1 cellular context compared by ENCODE assay signal in the genomic region with DNA sequence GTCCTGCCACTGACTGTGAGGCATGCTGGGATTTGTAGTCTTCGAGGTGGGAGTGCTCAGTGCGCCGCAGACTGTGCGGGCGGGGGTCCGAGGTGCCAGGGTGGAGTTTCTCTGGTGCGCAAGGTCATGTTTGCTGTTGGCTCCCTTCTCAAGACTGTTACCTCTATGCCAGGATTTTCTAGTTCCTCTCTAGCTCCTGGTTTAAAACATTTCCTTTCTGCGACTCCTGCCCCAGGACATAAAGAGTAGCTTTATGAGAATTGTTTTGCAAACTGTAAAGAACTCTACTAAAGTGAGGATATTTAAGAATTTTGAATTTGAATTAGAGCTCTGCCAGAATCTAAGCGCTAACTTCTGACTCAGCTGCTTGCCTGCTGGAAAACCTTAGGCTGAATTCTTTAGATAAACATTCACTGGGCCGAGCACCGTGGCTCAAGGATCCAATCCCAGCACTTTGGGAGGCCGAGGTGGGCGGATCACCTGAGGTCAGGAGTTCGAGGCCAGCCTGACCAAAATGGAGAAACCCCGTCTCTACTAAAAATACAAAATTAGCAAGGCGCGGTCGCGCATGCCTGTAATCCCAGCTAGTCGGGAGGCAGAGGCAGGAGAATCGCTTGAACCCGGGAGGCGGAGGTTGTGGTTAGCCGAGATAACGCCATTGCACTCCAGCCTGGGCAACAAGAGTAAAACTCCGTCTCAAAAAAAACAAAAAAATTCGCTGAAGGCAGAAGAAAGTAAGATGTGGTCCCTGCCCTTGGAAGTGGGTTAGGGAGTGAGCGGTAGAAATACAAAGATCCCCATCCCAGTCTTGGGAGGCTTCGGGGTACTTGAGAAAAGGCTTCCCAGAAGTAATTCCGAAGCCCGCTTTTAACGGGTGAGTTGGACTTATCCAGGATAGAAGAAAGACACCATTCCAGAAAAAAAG.
TF ChIP-seq lines count a peak whose summit lies in the region.

No MANE protein-coding gene starts in this region.

TF ChIP-seq in GM12878, 131 proteins besides CTCF, POLR2A, EP300 and RAD21 (continued from another document):
- TF ChIP-seq, protein P1, sequence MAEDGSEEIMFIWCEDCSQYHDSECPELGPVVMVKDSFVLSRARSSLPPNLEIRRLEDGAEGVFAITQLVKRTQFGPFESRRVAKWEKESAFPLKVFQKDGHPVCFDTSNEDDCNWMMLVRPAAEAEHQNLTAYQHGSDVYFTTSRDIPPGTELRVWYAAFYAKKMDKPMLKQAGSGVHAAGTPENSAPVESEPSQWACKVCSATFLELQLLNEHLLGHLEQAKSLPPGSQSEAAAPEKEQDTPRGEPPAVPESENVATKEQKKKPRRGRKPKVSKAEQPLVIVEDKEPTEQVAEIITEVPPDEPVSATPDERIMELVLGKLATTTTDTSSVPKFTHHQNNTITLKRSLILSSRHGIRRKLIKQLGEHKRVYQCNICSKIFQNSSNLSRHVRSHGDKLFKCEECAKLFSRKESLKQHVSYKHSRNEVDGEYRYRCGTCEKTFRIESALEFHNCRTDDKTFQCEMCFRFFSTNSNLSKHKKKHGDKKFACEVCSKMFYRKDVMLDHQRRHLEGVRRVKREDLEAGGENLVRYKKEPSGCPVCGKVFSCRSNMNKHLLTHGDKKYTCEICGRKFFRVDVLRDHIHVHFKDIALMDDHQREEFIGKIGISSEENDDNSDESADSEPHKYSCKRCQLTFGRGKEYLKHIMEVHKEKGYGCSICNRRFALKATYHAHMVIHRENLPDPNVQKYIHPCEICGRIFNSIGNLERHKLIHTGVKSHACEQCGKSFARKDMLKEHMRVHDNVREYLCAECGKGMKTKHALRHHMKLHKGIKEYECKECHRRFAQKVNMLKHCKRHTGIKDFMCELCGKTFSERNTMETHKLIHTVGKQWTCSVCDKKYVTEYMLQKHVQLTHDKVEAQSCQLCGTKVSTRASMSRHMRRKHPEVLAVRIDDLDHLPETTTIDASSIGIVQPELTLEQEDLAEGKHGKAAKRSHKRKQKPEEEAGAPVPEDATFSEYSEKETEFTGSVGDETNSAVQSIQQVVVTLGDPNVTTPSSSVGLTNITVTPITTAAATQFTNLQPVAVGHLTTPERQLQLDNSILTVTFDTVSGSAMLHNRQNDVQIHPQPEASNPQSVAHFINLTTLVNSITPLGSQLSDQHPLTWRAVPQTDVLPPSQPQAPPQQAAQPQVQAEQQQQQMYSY (CRISPR knock-in tag; IDR thresholded peaks at IDR 0.05) = no peak
- TF ChIP-seq IKZF2 (IDR thresholded peaks at IDR 0.05) (peak in 1 of 2 experiments; percentile 8; a peak in 1 of 4 replicates), NR2C1 (IDR thresholded peaks at IDR 0.05) (peak; percentile 77; the same call in 1 of the 2 replicates), SRF (IDR thresholded peaks at IDR 0.05; ENCODE audit: low read depth in 2 of 2, low read length in 2 of 2) (0 out of 4 replicates have a peak, but pooled peaks of 1 of the 2 experiments have one; percentile 30), NRF1 (conservative IDR thresholded peaks at IDR 0.05; ENCODE audit: low read depth, low read length) (0 out of 2 replicates have a peak, but pooled peaks have one; percentile 7), KDM1A (IDR thresholded peaks at IDR 0.05; ENCODE audit: borderline replicate concordance) (no peak), CHD1 (IDR thresholded peaks at IDR 0.05; ENCODE audit: low read depth, low read length) (no peak), EGR1 (IDR thresholded peaks at IDR 0.05; ENCODE audit: borderline replicate concordance in 1 of 2, low read depth in 2 of 2, low read length in 2 of 2) (0 out of 3 replicates have a peak, but pooled peaks of 1 of the 2 experiments have one; percentile 7), TBL1XR1 (IDR thresholded peaks at IDR 0.05; ENCODE audit: low read depth, low read length) (peak; percentile 22; the same call in 1 of the 2 replicates), BMI1 (IDR thresholded peaks at IDR 0.05; ENCODE audit: borderline replicate concordance) (no peak), SREBF1 (IDR thresholded peaks at IDR 0.05; ENCODE audit: low read length) (peak; percentile 91; the same call in 1 of the 2 replicates), GABPA (IDR thresholded peaks at IDR 0.05; ENCODE audit: low read depth) (no peak; the same call in 1 of the 2 replicates), NR2F1 (conservative IDR thresholded peaks at IDR 0.05) (0 out of 2 replicates have a peak, but pooled peaks have one; percentile 6), ZNF24 (IDR thresholded peaks at IDR 0.05) (0 out of 2 replicates have a peak, but pooled peaks have one; percentile 23), HCFC1 (IDR thresholded peaks at IDR 0.05; ENCODE audit: low read length) (peak; percentile 100), RUNX3 (IDR thresholded peaks at IDR 0.05; ENCODE audit: low read length) (no peak; the same call in 1 of the 2 replicates), SUZ12 (IDR thresholded peaks at IDR 0.05; ENCODE audit: unreplicated experiment) (peak; percentile 66), YY1 (IDR thresholded peaks at IDR 0.05; ENCODE audit: low read depth, low read length) (peak; percentile 87), CHD2 (IDR thresholded peaks at IDR 0.05; ENCODE audit: borderline replicate concordance, low read depth, low read length) (peak; percentile 76), IRF4 (IDR thresholded peaks at IDR 0.05; ENCODE audit: low read depth, low read length) (no peak; the same call in 1 of the 2 replicates), SIX5 (IDR thresholded peaks at IDR 0.05; ENCODE audit: low read depth, low read length, severe bottlenecking) (peak; percentile 100), WRNIP1 (IDR thresholded peaks at IDR 0.05; ENCODE audit: borderline replicate concordance, low read depth, low read length) (0 out of 2 replicates have a peak, but pooled peaks have one; percentile 50), MEF2B (IDR thresholded peaks at IDR 0.05; ENCODE audit: partially characterized antibody, poor library complexity, severe bottlenecking) (peak; percentile 5), BACH1 (IDR thresholded peaks at IDR 0.05; ENCODE audit: borderline replicate concordance) (0 out of 2 replicates have a peak, but pooled peaks have one; percentile 3), FOXM1 (IDR thresholded peaks at IDR 0.05; ENCODE audit: low read depth, low read length) (no peak)
- TF ChIP-seq, protein P2, sequence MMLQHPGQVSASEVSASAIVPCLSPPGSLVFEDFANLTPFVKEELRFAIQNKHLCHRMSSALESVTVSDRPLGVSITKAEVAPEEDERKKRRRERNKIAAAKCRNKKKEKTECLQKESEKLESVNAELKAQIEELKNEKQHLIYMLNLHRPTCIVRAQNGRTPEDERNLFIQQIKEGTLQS (IDR thresholded peaks at IDR 0.05; ENCODE audit: borderline replicate concordance, extremely low read depth, low read depth, low read length) = peak; percentile 21; the same call in 1 of the 2 replicates
- TF ChIP-seq, protein P3, sequence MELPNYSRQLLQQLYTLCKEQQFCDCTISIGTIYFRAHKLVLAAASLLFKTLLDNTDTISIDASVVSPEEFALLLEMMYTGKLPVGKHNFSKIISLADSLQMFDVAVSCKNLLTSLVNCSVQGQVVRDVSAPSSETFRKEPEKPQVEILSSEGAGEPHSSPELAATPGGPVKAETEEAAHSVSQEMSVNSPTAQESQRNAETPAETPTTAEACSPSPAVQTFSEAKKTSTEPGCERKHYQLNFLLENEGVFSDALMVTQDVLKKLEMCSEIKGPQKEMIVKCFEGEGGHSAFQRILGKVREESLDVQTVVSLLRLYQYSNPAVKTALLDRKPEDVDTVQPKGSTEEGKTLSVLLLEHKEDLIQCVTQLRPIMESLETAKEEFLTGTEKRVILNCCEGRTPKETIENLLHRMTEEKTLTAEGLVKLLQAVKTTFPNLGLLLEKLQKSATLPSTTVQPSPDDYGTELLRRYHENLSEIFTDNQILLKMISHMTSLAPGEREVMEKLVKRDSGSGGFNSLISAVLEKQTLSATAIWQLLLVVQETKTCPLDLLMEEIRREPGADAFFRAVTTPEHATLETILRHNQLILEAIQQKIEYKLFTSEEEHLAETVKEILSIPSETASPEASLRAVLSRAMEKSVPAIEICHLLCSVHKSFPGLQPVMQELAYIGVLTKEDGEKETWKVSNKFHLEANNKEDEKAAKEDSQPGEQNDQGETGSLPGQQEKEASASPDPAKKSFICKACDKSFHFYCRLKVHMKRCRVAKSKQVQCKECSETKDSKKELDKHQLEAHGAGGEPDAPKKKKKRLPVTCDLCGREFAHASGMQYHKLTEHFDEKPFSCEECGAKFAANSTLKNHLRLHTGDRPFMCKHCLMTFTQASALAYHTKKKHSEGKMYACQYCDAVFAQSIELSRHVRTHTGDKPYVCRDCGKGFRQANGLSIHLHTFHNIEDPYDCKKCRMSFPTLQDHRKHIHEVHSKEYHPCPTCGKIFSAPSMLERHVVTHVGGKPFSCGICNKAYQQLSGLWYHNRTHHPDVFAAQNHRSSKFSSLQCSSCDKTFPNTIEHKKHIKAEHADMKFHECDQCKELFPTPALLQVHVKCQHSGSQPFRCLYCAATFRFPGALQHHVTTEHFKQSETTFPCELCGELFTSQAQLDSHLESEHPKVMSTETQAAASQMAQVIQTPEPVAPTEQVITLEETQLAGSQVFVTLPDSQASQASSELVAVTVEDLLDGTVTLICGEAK (IDR thresholded peaks at IDR 0.05; ENCODE audit: borderline replicate concordance) = peak; percentile 30; the same call in 1 of the 2 replicates
- TF ChIP-seq, protein P4, sequence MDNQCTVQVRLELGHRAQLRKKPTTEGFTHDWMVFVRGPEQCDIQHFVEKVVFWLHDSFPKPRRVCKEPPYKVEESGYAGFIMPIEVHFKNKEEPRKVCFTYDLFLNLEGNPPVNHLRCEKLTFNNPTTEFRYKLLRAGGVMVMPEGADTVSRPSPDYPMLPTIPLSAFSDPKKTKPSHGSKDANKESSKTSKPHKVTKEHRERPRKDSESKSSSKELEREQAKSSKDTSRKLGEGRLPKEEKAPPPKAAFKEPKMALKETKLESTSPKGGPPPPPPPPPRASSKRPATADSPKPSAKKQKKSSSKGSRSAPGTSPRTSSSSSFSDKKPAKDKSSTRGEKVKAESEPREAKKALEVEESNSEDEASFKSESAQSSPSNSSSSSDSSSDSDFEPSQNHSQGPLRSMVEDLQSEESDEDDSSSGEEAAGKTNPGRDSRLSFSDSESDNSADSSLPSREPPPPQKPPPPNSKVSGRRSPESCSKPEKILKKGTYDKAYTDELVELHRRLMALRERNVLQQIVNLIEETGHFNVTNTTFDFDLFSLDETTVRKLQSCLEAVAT (IDR thresholded peaks at IDR 0.05) = peak; percentile 54
- TF ChIP-seq, protein P5, sequence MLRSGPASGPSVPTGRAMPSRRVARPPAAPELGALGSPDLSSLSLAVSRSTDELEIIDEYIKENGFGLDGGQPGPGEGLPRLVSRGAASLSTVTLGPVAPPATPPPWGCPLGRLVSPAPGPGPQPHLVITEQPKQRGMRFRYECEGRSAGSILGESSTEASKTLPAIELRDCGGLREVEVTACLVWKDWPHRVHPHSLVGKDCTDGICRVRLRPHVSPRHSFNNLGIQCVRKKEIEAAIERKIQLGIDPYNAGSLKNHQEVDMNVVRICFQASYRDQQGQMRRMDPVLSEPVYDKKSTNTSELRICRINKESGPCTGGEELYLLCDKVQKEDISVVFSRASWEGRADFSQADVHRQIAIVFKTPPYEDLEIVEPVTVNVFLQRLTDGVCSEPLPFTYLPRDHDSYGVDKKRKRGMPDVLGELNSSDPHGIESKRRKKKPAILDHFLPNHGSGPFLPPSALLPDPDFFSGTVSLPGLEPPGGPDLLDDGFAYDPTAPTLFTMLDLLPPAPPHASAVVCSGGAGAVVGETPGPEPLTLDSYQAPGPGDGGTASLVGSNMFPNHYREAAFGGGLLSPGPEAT (IDR thresholded peaks at IDR 0.05; ENCODE audit: low read depth) = no peak; the same call in 1 of the 2 replicates
- TF ChIP-seq, protein P6, sequence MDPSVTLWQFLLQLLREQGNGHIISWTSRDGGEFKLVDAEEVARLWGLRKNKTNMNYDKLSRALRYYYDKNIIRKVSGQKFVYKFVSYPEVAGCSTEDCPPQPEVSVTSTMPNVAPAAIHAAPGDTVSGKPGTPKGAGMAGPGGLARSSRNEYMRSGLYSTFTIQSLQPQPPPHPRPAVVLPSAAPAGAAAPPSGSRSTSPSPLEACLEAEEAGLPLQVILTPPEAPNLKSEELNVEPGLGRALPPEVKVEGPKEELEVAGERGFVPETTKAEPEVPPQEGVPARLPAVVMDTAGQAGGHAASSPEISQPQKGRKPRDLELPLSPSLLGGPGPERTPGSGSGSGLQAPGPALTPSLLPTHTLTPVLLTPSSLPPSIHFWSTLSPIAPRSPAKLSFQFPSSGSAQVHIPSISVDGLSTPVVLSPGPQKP (IDR thresholded peaks at IDR 0.05; ENCODE audit: low read depth, low read length) = 0 out of 2 replicates have a peak, but pooled peaks have one; percentile 56
